ENCODE assay signal across 8 cellular contexts in the genomic region with DNA sequence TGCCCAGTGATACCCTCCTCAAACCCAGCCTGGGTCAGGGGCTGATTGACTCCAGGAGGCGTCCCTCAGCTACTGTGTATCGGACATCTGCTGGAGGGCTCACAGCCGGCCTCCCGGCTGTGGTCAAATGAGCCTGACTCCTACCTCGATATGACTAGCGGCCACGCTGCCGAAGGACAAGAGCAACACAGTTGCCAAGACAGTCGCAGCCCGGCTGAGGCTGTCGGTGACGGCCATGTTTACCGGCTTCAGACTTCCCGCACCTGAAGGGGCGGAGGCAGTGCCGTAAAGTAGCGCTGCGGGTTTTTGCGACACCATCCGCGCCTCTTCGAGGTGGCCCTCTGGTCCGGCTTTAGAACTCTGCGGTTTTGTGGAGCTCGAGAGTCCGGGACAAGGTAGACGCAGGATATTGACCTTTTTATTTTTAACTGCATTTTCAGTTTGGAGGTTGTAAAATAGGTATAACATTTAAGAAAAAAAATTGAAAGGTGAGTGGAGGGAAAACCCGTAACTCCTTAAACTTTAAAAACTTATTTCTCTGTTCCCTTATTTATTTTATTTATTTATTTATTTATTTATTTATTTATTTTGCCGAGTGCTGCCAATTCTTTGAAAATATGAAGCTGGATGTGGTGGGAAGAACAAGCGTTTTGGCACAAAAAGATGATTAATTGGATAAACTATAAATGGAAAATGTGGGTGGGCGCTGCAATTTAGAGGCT. TPM values are rescaled to one million over a fixed set of nuclear protein-coding genes. Genes with fewer than 3 reads are reported as not detected.
A peak's percentile ranks its signal among the peaks of the same experiment; 100 is the strongest.
DNase-seq lines count a peak whose midpoint lies in the region; ATAC-seq and TF ChIP-seq lines count a peak whose summit lies in the region.

Gene PIGK, minus strand, starts transcription at position 265 of the 722 bp plus-strand sequence. Its CDS starts 28 bp downstream, at position 237.

- H3K27ac ChIP-seq in angular gyrus (ENCODE audit: low read depth, low read length) (peak within 1 kb of the TSS; percentile 85), prostate gland (peak within 1 kb of the TSS; percentile 77 to 79), urinary bladder (ENCODE audit: low read depth) (peak within 1 kb of the TSS; percentile 26)

- peak within 1 kb of the TSS; percentile 95 for H3K4me3 Mint-ChIP-seq in T-helper 17 cell

- peak; percentile 71 for DNase-seq in GM13977 (ENCODE audit: low spot score)
- peak; percentile 82 for DNase-seq in NCI-H146 treated with DMSO at 0.1 percent for 48 hours (lab: John Stamatoyannopoulos, UW; ENCODE audit: unreplicated experiment)
- peak; percentile 70 to 76 (median 73) for DNase-seq in T-helper 17 cell
- peak; percentile 92 for DNase-seq in left ventricle myocardium superior
- peak; percentile 86 for DNase-seq in prostate gland (ENCODE audit: low spot score)

- TF ChIP-seq POLR2A in prostate gland (IDR thresholded peaks at IDR 0.05): no peak

- H3K36me3 Mint-ChIP-seq in T-helper 17 cell (ENCODE audit: low read depth): peaks cover 6% of the 10 kb centered on the region

- 1% methylated on average over 31 of the region's 31 CpGs for WGBS in prostate gland
- under 1% methylated on average over 31 of the region's 31 CpGs for WGBS in urinary bladder

- no peaks in the 10 kb centered on the region for H3K27me3 ChIP-seq in prostate gland (replicated peaks; ENCODE audit: insufficient read depth)

- in situ Hi-C loops in GM13977 (cut with MboI; ENCODE audit: low pct_unique_long_range_greater_than_20kb, low sequenced_read_pairs, unreplicated experiment): no loop called here

- no peaks in the 10 kb centered on the region for H3K36me3 ChIP-seq in prostate gland
- H3K36me3 ChIP-seq in urinary bladder (ENCODE audit: insufficient read depth): no peaks in the 10 kb centered on the region

- H3K9me3 ChIP-seq in T-helper 17 cell (ENCODE audit: control insufficient read depth, low read length, poor library complexity, severe bottlenecking): no peaks in the 10 kb centered on the region
- H3K9me3 ChIP-seq in prostate gland: no peaks in the 10 kb centered on the region

- H3K4me3 ChIP-seq in prostate gland (peak within 1 kb of the TSS; percentile 60 to 65), urinary bladder (ENCODE audit: low read depth, low read length) (peak within 1 kb of the TSS; percentile 49)

- TF ChIP-seq CTCF in GM13977 (IDR thresholded peaks at IDR 0.05; ENCODE audit: extremely low read depth, insufficient read depth, missing control alignments) (no peak), prostate gland (IDR thresholded peaks at IDR 0.05) (no peak)

- intact Hi-C loops in left ventricle myocardium superior (cut with micrococcal nuclease) (no loop called here), prostate gland (cut with DNase I) (no loop called here)

- no peaks in the 10 kb centered on the region for H3K4me1 ChIP-seq in prostate gland (replicated peaks)
- no peaks in the 10 kb centered on the region for H3K4me1 ChIP-seq in urinary bladder (ENCODE audit: insufficient read depth)

- peak; percentile 96 for ATAC-seq in HG02870 (IDR thresholded peaks at IDR 0.05; ENCODE audit: unreplicated experiment)
- ATAC-seq in T-helper 17 cell: peak; percentile 99
- ATAC-seq in left ventricle myocardium superior: peak; percentile 99

- peak within 1 kb of the TSS; percentile 97 for H3K27ac Mint-ChIP-seq in T-helper 17 cell

- peaks cover 44% of the 10 kb centered on the region for H3K4me1 Mint-ChIP-seq in T-helper 17 cell

- no peaks in the 10 kb centered on the region for H3K27me3 Mint-ChIP-seq in T-helper 17 cell

RNA-seq across cellular contexts. Expression of gene PIGK, which starts in this region (rescaled TPM):
- total RNA-seq in T-helper 17 cell (10 to 100 TPM; 15.6 to 16.6 TPM), left ventricle myocardium superior (28.3 TPM), prostate gland (10 to 100 TPM; 20.4 to 25.9 TPM), urinary bladder (46.8 TPM)
- polyA plus RNA-seq in urinary bladder: 23.6 TPM

Comparison
In these comparisons a context has a peak if more than half of its experiments do, and no peak if none do; other contexts are left out.
1. Peak in every context shown above with its lines: DNase-seq, ATAC-seq, H3K4me3 ChIP-seq and H3K27ac ChIP-seq.
2. H3K27ac ChIP-seq: peak in every context shown above with its lines; median percentile 85 in angular gyrus; 78 in prostate gland; 26 in urinary bladder.